In the genomic region with DNA sequence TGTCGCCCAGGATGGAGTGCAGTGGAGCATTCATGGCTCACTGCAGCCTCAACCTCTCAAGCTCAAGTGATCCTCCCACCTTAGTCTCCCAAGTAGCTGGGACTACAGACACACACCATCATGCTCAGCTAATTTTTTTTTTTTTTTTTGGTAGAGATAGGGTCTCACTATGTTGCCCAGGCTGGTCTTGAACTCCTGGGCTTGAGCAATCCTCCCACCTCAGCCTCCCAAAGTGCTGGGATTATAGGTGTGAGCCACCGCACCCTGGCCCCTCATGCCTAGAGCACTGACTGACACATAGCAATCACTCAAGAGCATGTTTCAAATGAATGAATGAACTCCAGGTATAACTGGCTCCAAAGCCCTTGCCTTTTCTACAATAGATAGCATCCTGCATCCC, we compare ENCODE assay signal across 8 cellular contexts. TPM values are rescaled to one million over a fixed set of nuclear protein-coding genes. Genes with fewer than 3 reads are reported as not detected.
DNase-seq lines count a peak whose midpoint lies in the region; ATAC-seq, FAIRE-seq and TF ChIP-seq lines count a peak whose summit lies in the region.
"Not testable (repeated sequence)": the region's sequence is repeated elsewhere in the genome, so short reads cannot be mapped to it uniquely, and the experiment has no call there.

No MANE protein-coding gene starts in this region.

- not testable (repeated sequence) for H4K5ac ChIP-seq in H9 (ENCODE audit: insufficient read length, low read depth, low read length); H1 (ENCODE audit: insufficient read length, low read depth, low read length)

- not testable (repeated sequence) for H3K4me3 ChIP-seq in BLaER1; H1 (ENCODE audit: extremely low read depth in 1 of 4, insufficient read depth in 2 of 4, low read depth in 3 of 4, low read length in 4 of 4); mesenchymal stem cell (ENCODE audit: insufficient read depth in 1 of 2, low read depth in 1 of 2, low read length in 2 of 2); neural progenitor cell; thoracic aorta

- H2AK5ac ChIP-seq in H9 (ENCODE audit: insufficient read length, low read length); H1 (ENCODE audit: low read depth, low read length): not testable (repeated sequence)
- H2AK5ac ChIP-seq in mesenchymal stem cell (ENCODE audit: low read length, severe bottlenecking) = peak overlapping the region; percentile 17

- not testable (repeated sequence) for H3K56ac ChIP-seq in H9 (ENCODE audit: insufficient read length, low read depth, low read length); H1 (replicated peaks; ENCODE audit: insufficient read length, low read depth, low read length)

- not testable (repeated sequence) for TF ChIP-seq RAD21 in H1 (IDR thresholded peaks at IDR 0.05 in 1 of 2, conservative IDR thresholded peaks at IDR 0.05 in 1 of 2; ENCODE audit: low read depth in 2 of 2, low read length in 2 of 2)

- FAIRE-seq in H1 (lab: Jason Lieb, UNC) = not testable (repeated sequence)

- H2BK5ac ChIP-seq in H9 (ENCODE audit: insufficient read length, low read length); H1 (ENCODE audit: low read depth, low read length); mesenchymal stem cell (ENCODE audit: low read depth, low read length, poor library complexity, severe bottlenecking): not testable (repeated sequence)

- not testable (repeated sequence) for H2AFZ ChIP-seq in H9 (ENCODE audit: low read length); H1 (ENCODE audit: low read length); mesenchymal stem cell (ENCODE audit: low read depth, low read length); neural progenitor cell (replicated peaks)

- H3K27me3 Mint-ChIP-seq in H9 (ENCODE audit: low read depth) (peaks cover 56% of the 10 kb centered on the region), neural progenitor cell (ENCODE audit: insufficient read depth, low read depth) (peaks cover 21% of the 10 kb centered on the region)
- H3K27me3 Mint-ChIP-seq in T-helper 2 cell treated with Interferon-gamma antibody and Interleukin-4, amounts not matched to agents 5 μg/mL and 100 μg/mL, for 36 hours (ENCODE audit: low read depth) = not testable (repeated sequence)

- H3K36me3 ChIP-seq in BLaER1; H1 (ENCODE audit: control insufficient read depth in 2 of 4, insufficient read depth in 4 of 4, low read length in 3 of 4); mesenchymal stem cell (ENCODE audit: control insufficient read depth in 1 of 2, insufficient read depth in 2 of 2, low read depth in 1 of 2, low read length in 2 of 2); neural progenitor cell; thoracic aorta: not testable (repeated sequence)

- H3K23ac ChIP-seq in H9 (ENCODE audit: insufficient read length, low read depth, low read length); H1 (ENCODE audit: insufficient read length); mesenchymal stem cell (ENCODE audit: low read length in 2 of 2): not testable (repeated sequence)

- peak overlapping the region; percentile 91; the same call in 1 of the 2 replicates for H3K4me2 ChIP-seq in BLaER1
- not testable (repeated sequence) for H3K4me2 ChIP-seq in H9 (ENCODE audit: insufficient read depth, insufficient read length, low read length); H1 (ENCODE audit: insufficient read depth in 1 of 2, low read depth in 2 of 2, low read length in 2 of 2); mesenchymal stem cell (ENCODE audit: low read length, poor library complexity, severe bottlenecking); neural progenitor cell

- TF ChIP-seq POLR2A in H1 (IDR thresholded peaks at IDR 0.05; ENCODE audit: control extremely low read depth in 1 of 2, low read depth in 2 of 2, low read length in 2 of 2) = not testable (repeated sequence)

- peaks cover 73% of the 10 kb centered on the region for H3F3A ChIP-seq in neural progenitor cell (ENCODE audit: low read depth)

- not testable (repeated sequence) for H3K27ac ChIP-seq in BLaER1; H9 (ENCODE audit: insufficient read length, low read depth, low read length); H1 (ENCODE audit: low read depth, low read length); mesenchymal stem cell (ENCODE audit: low read length, poor library complexity, severe bottlenecking); neural progenitor cell
- H3K27ac ChIP-seq in thoracic aorta = peak overlapping the region; percentile 98 to 100

- H3K4ac ChIP-seq in H9 (ENCODE audit: low read depth, low read length) = peak overlapping the region; percentile 2; the same call in 1 of the 2 replicates
- not testable (repeated sequence) for H3K4ac ChIP-seq in H1 (replicated peaks; ENCODE audit: insufficient read length, low read depth, low read length); mesenchymal stem cell (ENCODE audit: low read depth in 1 of 2, low read length in 2 of 2)

- H3K9me3 ChIP-seq in BLaER1; H9 (ENCODE audit: control insufficient read depth, low read depth, low read length); H1 (ENCODE audit: insufficient read depth in 2 of 2, low read depth in 1 of 2, low read length in 1 of 2); mesenchymal stem cell (ENCODE audit: control insufficient read depth, low read length); neural progenitor cell (ENCODE audit: low read depth); thoracic aorta: not testable (repeated sequence)

- peaks cover 23% of the 10 kb centered on the region for H4K20me1 ChIP-seq in BLaER1
- not testable (repeated sequence) for H4K20me1 ChIP-seq in H9 (ENCODE audit: control insufficient read depth, insufficient read depth, insufficient read length); H1 (replicated peaks in 1 of 2; ENCODE audit: control insufficient read depth in 1 of 2, insufficient read depth in 2 of 2, low read length in 2 of 2); neural progenitor cell (ENCODE audit: low read depth)

- not testable (repeated sequence) for H2BK12ac ChIP-seq in H9 (ENCODE audit: insufficient read length, low read depth, low read length); mesenchymal stem cell (ENCODE audit: low read length in 2 of 2)
- peak overlapping the region; percentile 50; the same call in 1 of the 2 replicates for H2BK12ac ChIP-seq in H1 (ENCODE audit: low read depth, low read length)

- peak overlapping the region; percentile 80 for H3K18ac ChIP-seq in H9 (ENCODE audit: insufficient read length, low read depth, low read length)
- not testable (repeated sequence) for H3K18ac ChIP-seq in H1 (ENCODE audit: extremely low read depth, low read length); mesenchymal stem cell (ENCODE audit: low read depth in 1 of 2, low read length in 2 of 2)

- H3K36me3 Mint-ChIP-seq in H9 (ENCODE audit: insufficient read depth in 1 of 3, low read depth in 3 of 3); T-helper 2 cell treated with Interferon-gamma antibody and Interleukin-4, amounts not matched to agents 5 μg/mL and 100 μg/mL, for 36 hours (ENCODE audit: low read depth); neural progenitor cell: not testable (repeated sequence)
- H3K36me3 Mint-ChIP-seq in activated naive CD4-positive, alpha-beta T cell treated with anti-CD3 and anti-CD28 coated beads, Interleukin-2, amount 50 U/mL, for 72 hours = peaks cover 0 to 16% of the 10 kb centered on the region in 2 donors

- TF ChIP-seq EP300 in H1 (IDR thresholded peaks at IDR 0.05; ENCODE audit: borderline replicate concordance in 1 of 2, low read depth in 2 of 2, low read length in 2 of 2) = not testable (repeated sequence)

- H3K79me2 ChIP-seq in H9 (ENCODE audit: insufficient read depth, low read length); H1 (ENCODE audit: control insufficient read depth in 1 of 2, insufficient read depth in 2 of 2, low read length in 2 of 2); neural progenitor cell (ENCODE audit: low read depth): not testable (repeated sequence)

- H3K4me1 ChIP-seq in BLaER1 = peaks cover 68% of the 10 kb centered on the region
- peaks cover 14% of the 10 kb centered on the region; the same call in 1 of the 2 replicates for H3K4me1 ChIP-seq in H9 (ENCODE audit: insufficient read depth, low read length)
- peaks cover 17 to 38% (median 26%) of the 10 kb centered on the region in 4 experiments for H3K4me1 ChIP-seq in H1 (replicated peaks in 1 of 4; ENCODE audit: control insufficient read depth in 3 of 4, insufficient read depth in 4 of 4, low read length in 3 of 4)
- H3K4me1 ChIP-seq in mesenchymal stem cell (ENCODE audit: control insufficient read depth, insufficient read depth, low read depth, low read length) = peaks cover 47% of the 10 kb centered on the region
- peaks cover 48% of the 10 kb centered on the region for H3K4me1 ChIP-seq in neural progenitor cell
- H3K4me1 ChIP-seq in thoracic aorta (ENCODE audit: control insufficient read depth in 1 of 2, low read depth in 2 of 2) = peaks cover 62 to 83% of the 10 kb centered on the region in 2 donors

- not testable (repeated sequence) for H4K91ac ChIP-seq in H9 (ENCODE audit: insufficient read length, low read depth, low read length); H1 (replicated peaks; ENCODE audit: insufficient read length, low read length); mesenchymal stem cell (ENCODE audit: low read length)

- peaks cover 46% of the 10 kb centered on the region for H3K27me3 ChIP-seq in BLaER1
- H3K27me3 ChIP-seq in H9 (ENCODE audit: insufficient read depth, low read length) = peaks cover 27% of the 10 kb centered on the region
- H3K27me3 ChIP-seq in H1 (replicated peaks in 1 of 4; ENCODE audit: control insufficient read depth in 3 of 4, extremely low read depth in 1 of 4, insufficient read depth in 3 of 4, low read length in 3 of 4) = peaks cover 11 to 39% (median 34%) of the 10 kb centered on the region in 4 experiments
- not testable (repeated sequence) for H3K27me3 ChIP-seq in mesenchymal stem cell (ENCODE audit: control insufficient read depth in 1 of 2, insufficient read depth in 1 of 2, low read length in 2 of 2); thoracic aorta (replicated peaks; ENCODE audit: insufficient read depth)
- peaks cover 37% of the 10 kb centered on the region for H3K27me3 ChIP-seq in neural progenitor cell

- not testable (repeated sequence) for DNase-seq in H9; T-helper 2 cell treated with Interferon-gamma antibody and Interleukin-4, amounts not matched to agents 5 μg/mL and 100 μg/mL, for 36 hours (ENCODE audit: low spot score); activated naive CD4-positive, alpha-beta T cell treated with anti-CD3 and anti-CD28 coated beads, Interleukin-2, amount 50 U/mL, for 72 hours (ENCODE audit: low spot score in 2 of 2); H1 (ENCODE audit: low read depth in 1 of 2, low spot score in 2 of 2); mesenchymal stem cell; neural progenitor cell (ENCODE audit: low spot score); thoracic aorta (ENCODE audit: low spot score)

- 0 out of 5 replicates have a peak overlapping the region, but pooled peaks of 1 of the 2 experiments have one; percentile 4 for H3K4me3 Mint-ChIP-seq in H9
- not testable (repeated sequence) for H3K4me3 Mint-ChIP-seq in T-helper 2 cell treated with Interferon-gamma antibody and Interleukin-4, amounts not matched to agents 5 μg/mL and 100 μg/mL, for 36 hours; neural progenitor cell

- POLR2A ChIA-PET in H1 (lab: Charles Lee; ENCODE audit: partially characterized antibody) = interaction anchor here (1.5 to 20.3 kb wide), 5 partner anchors 8 to 126 kb away, joined by 3 to 336 read pairs (median 6); a partner anchor contains a TSS

- not testable (repeated sequence) for H2BK120ac ChIP-seq in H9 (ENCODE audit: low read depth, low read length, poor library complexity, severe bottlenecking); H1 (replicated peaks; ENCODE audit: low read depth, low read length); mesenchymal stem cell (ENCODE audit: low read depth, low read length)

- H3K9me3 Mint-ChIP-seq in H9; T-helper 2 cell treated with Interferon-gamma antibody and Interleukin-4, amounts not matched to agents 5 μg/mL and 100 μg/mL, for 36 hours; activated naive CD4-positive, alpha-beta T cell treated with anti-CD3 and anti-CD28 coated beads, Interleukin-2, amount 50 U/mL, for 72 hours; neural progenitor cell: not testable (repeated sequence)

- not testable (repeated sequence) for TF ChIP-seq CTCF in H9 (conservative IDR thresholded peaks at IDR 0.05); H1 (IDR thresholded peaks at IDR 0.05; ENCODE audit: control extremely low read depth in 1 of 3, insufficient read depth in 1 of 3, low read depth in 1 of 3, low read length in 3 of 3); neural progenitor cell (IDR thresholded peaks at IDR 0.05); thoracic aorta (IDR thresholded peaks at IDR 0.05)

- H2BK15ac ChIP-seq in H9 (ENCODE audit: low read depth, low read length); H1 (ENCODE audit: low read length); mesenchymal stem cell (ENCODE audit: low read depth, poor library complexity, severe bottlenecking): not testable (repeated sequence)

- no CpG with 5 or more reads among the region's 2 CpGs for WGBS in H9 (ENCODE audit: extremely low coverage, insufficient read length, low lambda C conversion rate)
- WGBS in H1 (ENCODE audit: extremely low coverage in 1 of 2, insufficient coverage in 1 of 2, insufficient read length in 1 of 2, insufficient replicate concordance in 2 of 2, low coverage in 1 of 2, low lambda C conversion rate in 2 of 2, missing lambda C conversion rate in 1 of 2), 2 experiments = 86% methylated on average over 2 of the region's 2 CpGs; no CpG with 5 or more reads in 1 of the 2 experiments
- WGBS in mesenchymal stem cell = 100% methylated on average over 2 of the region's 2 CpGs

- H2BK20ac ChIP-seq in H9 (ENCODE audit: low read depth, low read length, poor library complexity, severe bottlenecking) = peak overlapping the region; percentile 95
- 0 out of 2 replicates have a peak overlapping the region, but pooled peaks have one; percentile 34 for H2BK20ac ChIP-seq in H1 (ENCODE audit: low read length)

- not testable (repeated sequence) for ATAC-seq in activated naive CD4-positive, alpha-beta T cell treated with anti-CD3 and anti-CD28 coated beads, Interleukin-2, amount 50 U/mL, for 72 hours; thoracic aorta (ENCODE audit: insufficient number of reproducible peaks, low FRiP score, low read depth)

- not testable (repeated sequence) for H3T11ph ChIP-seq in H9 (ENCODE audit: low read length)

- H3K27ac Mint-ChIP-seq in H9 (peak overlapping the region in 1 of 3 experiments; percentile 71; a peak in 1 of 7 replicates), neural progenitor cell (peak overlapping the region; percentile 97)
- peak overlapping the region; percentile 99 for H3K27ac Mint-ChIP-seq in T-helper 2 cell treated with Interferon-gamma antibody and Interleukin-4, amounts not matched to agents 5 μg/mL and 100 μg/mL, for 36 hours
- H3K27ac Mint-ChIP-seq in activated naive CD4-positive, alpha-beta T cell treated with anti-CD3 and anti-CD28 coated beads, Interleukin-2, amount 50 U/mL, for 72 hours = peak overlapping the region; percentile 46 to 99

- H4K8ac ChIP-seq in H9 (replicated peaks; ENCODE audit: insufficient read length, low read depth, low read length); H1 (ENCODE audit: extremely low read depth, insufficient read depth, low read length); mesenchymal stem cell (ENCODE audit: low read length): not testable (repeated sequence)

- H3K9ac ChIP-seq in BLaER1; H9 (ENCODE audit: extremely low read depth, insufficient read length, low read length); H1 (replicated peaks in 1 of 4; ENCODE audit: extremely low read depth in 1 of 4, low read depth in 3 of 4, low read length in 3 of 4); mesenchymal stem cell (ENCODE audit: low read length); neural progenitor cell: not testable (repeated sequence)

- peak overlapping the region; percentile 9; the same call in 1 of the 2 replicates for H3K14ac ChIP-seq in H9 (ENCODE audit: insufficient read depth, low read length)
- not testable (repeated sequence) for H3K14ac ChIP-seq in H1 (ENCODE audit: insufficient read length); mesenchymal stem cell (ENCODE audit: low read length in 2 of 2)

- H3K79me1 ChIP-seq in H9 (ENCODE audit: insufficient read depth, low read depth, low read length, poor library complexity, severe bottlenecking); H1 (ENCODE audit: low read depth, low read length): not testable (repeated sequence)
- peaks cover 13% of the 10 kb centered on the region for H3K79me1 ChIP-seq in mesenchymal stem cell (replicated peaks; ENCODE audit: low read length, poor library complexity, severe bottlenecking)

- CTCF ChIA-PET in H1 (lab: Charles Lee; ENCODE audit: partially characterized antibody) = interaction anchor here (0.6 to 10.9 kb wide), 12 partner anchors 7 to 763 kb away, joined by 3 to 161 read pairs (median 4); a partner anchor contains a TSS

- H3K4me1 Mint-ChIP-seq in H9 (peaks cover 43 to 58% of the 10 kb centered on the region in 2 experiments), neural progenitor cell (peaks cover 71% of the 10 kb centered on the region)
- H3K4me1 Mint-ChIP-seq in T-helper 2 cell treated with Interferon-gamma antibody and Interleukin-4, amounts not matched to agents 5 μg/mL and 100 μg/mL, for 36 hours (ENCODE audit: low read depth) = peaks cover 61% of the 10 kb centered on the region

- H3K23me2 ChIP-seq in H9 (ENCODE audit: insufficient read length, low read depth, low read length, poor library complexity, severe bottlenecking) = peaks cover 18% of the 10 kb centered on the region
- H3K23me2 ChIP-seq in H1 (ENCODE audit: low read depth, low read length) = peaks cover 17% of the 10 kb centered on the region

RNA-seq across cellular contexts. Expression of a gene that starts 3.9 kb away (rescaled TPM):
- total RNA-seq in H9 (2021) = 13.9 and 15.2 TPM in 2 replicates
- 10 to 100 TPM; 17.6 to 97.3 TPM for total RNA-seq in activated naive CD4-positive, alpha-beta T cell treated with anti-CD3 and anti-CD28 coated beads, Interleukin-2, amount 50 U/mL, for 72 hours
- total RNA-seq in H1 (2021; fragmentation: NEBNext Ultra II Directional; extraction: Animal tissue kit (Norgen Biotek cat#: 25700)) = 5.8 and 6.7 TPM in 2 replicates
- 2.0 and 2.5 TPM in 2 replicates for polyA plus RNA-seq in H1 (2011; rRNA removed)
- polyA plus RNA-seq in H1 (2011; cell fraction: cytosol; rRNA removed) = 3.1 TPM
- 17.1 TPM for polyA plus RNA-seq in H1 (2011; cell fraction: nucleus; rRNA removed)
- polyA plus RNA-seq in H1 (2012, experiment 1 of 2) = 5.2 to 6.9 TPM (median 5.5 TPM) in 4 replicates
- polyA plus RNA-seq in H1 (2012, experiment 2 of 2) = 0.70 TPM
- 1.4 TPM for polyA plus RNA-seq in H1 (2013, experiment 1 of 2)
- polyA plus RNA-seq in H1 (2013, experiment 2 of 2) = 1.0 TPM
- polyA minus RNA-seq in H1 (2011; rRNA and poly(A)+ RNA removed) = 10.9 and 19.0 TPM in 2 replicates
- 7.9 TPM for polyA minus RNA-seq in H1 (2011; cell fraction: cytosol; rRNA and poly(A)+ RNA removed)
- polyA minus RNA-seq in H1 (2011; cell fraction: nucleus; rRNA and poly(A)+ RNA removed) = 13.0 TPM
- polyA plus RNA-seq in mesenchymal stem cell (2013, experiment 1 of 2) = 71.8 TPM
- 65.2 TPM for polyA plus RNA-seq in mesenchymal stem cell (2013, experiment 2 of 2)
- 14.9 and 15.0 TPM in 2 replicates for total RNA-seq in neural progenitor cell (ENCODE audit: low replicate concordance)
- 1,000 to 10,000 TPM; 1,009 to 1,046 TPM for total RNA-seq in thoracic aorta

RNA-seq across cellular contexts. Expression of a gene that starts 23.2 kb away (rescaled TPM):
- total RNA-seq in H9 (2021) (1,790 and 1,800 TPM in 2 replicates), neural progenitor cell (ENCODE audit: low replicate concordance) (2,358 and 3,183 TPM in 2 replicates), thoracic aorta (100 to 1,000 TPM; 719 to 780 TPM)
- 1,000 to 10,000 TPM; 1,622 to 2,023 TPM for total RNA-seq in activated naive CD4-positive, alpha-beta T cell treated with anti-CD3 and anti-CD28 coated beads, Interleukin-2, amount 50 U/mL, for 72 hours
- 1,622 and 1,627 TPM in 2 replicates for total RNA-seq in H1 (2021; fragmentation: NEBNext Ultra II Directional; extraction: Animal tissue kit (Norgen Biotek cat#: 25700))
- polyA plus RNA-seq in H1 (2011; rRNA removed) = 1,996 and 2,000 TPM in 2 replicates
- 2,637 TPM for polyA plus RNA-seq in H1 (2011; cell fraction: cytosol; rRNA removed)
- 1,888 TPM for polyA plus RNA-seq in H1 (2011; cell fraction: nucleus; rRNA removed)
- polyA plus RNA-seq in H1 (2012, experiment 1 of 2) = 1,872 to 2,382 TPM (median 2,305 TPM) in 4 replicates
- 2,227 TPM for polyA plus RNA-seq in H1 (2012, experiment 2 of 2)
- 1,219 TPM for polyA plus RNA-seq in H1 (2013, experiment 1 of 2)
- polyA plus RNA-seq in H1 (2013, experiment 2 of 2) = 1,170 TPM
- 1,372 and 1,843 TPM in 2 replicates for polyA minus RNA-seq in H1 (2011; rRNA and poly(A)+ RNA removed)
- 1,032 TPM for polyA minus RNA-seq in H1 (2011; cell fraction: cytosol; rRNA and poly(A)+ RNA removed)
- polyA minus RNA-seq in H1 (2011; cell fraction: nucleus; rRNA and poly(A)+ RNA removed) = 466 TPM
- polyA plus RNA-seq in mesenchymal stem cell (2013, experiment 1 of 2) = 1,160 TPM
- polyA plus RNA-seq in mesenchymal stem cell (2013, experiment 2 of 2) = 1,130 TPM

RNA-seq across cellular contexts. Expression of a gene that starts 40.8 kb away (rescaled TPM):
- 20.7 and 24.9 TPM in 2 replicates for total RNA-seq in H9 (2021)
- total RNA-seq in activated naive CD4-positive, alpha-beta T cell treated with anti-CD3 and anti-CD28 coated beads, Interleukin-2, amount 50 U/mL, for 72 hours = 10 to 100 TPM; 31.8 to 34.9 TPM
- total RNA-seq in H1 (2021; fragmentation: NEBNext Ultra II Directional; extraction: Animal tissue kit (Norgen Biotek cat#: 25700)) = 24.6 and 31.5 TPM in 2 replicates
- polyA plus RNA-seq in H1 (2011; rRNA removed) = 17.8 and 26.2 TPM in 2 replicates
- polyA plus RNA-seq in H1 (2011; cell fraction: cytosol; rRNA removed) = 24.2 TPM
- polyA plus RNA-seq in H1 (2011; cell fraction: nucleus; rRNA removed) = 41.6 TPM
- polyA plus RNA-seq in H1 (2012, experiment 1 of 2) = 20.8 to 24.7 TPM (median 23.1 TPM) in 4 replicates
- 20.4 TPM for polyA plus RNA-seq in H1 (2012, experiment 2 of 2)
- 15.5 TPM for polyA plus RNA-seq in H1 (2013, experiment 1 of 2)
- polyA plus RNA-seq in H1 (2013, experiment 2 of 2) = 13.2 TPM
- 10.0 and 16.4 TPM in 2 replicates for polyA minus RNA-seq in H1 (2011; rRNA and poly(A)+ RNA removed)
- polyA minus RNA-seq in H1 (2011; cell fraction: cytosol; rRNA and poly(A)+ RNA removed) = 7.1 TPM
- polyA minus RNA-seq in H1 (2011; cell fraction: nucleus; rRNA and poly(A)+ RNA removed) = 8.6 TPM
- polyA plus RNA-seq in mesenchymal stem cell (2013, experiment 1 of 2) = 6.3 TPM
- 6.5 TPM for polyA plus RNA-seq in mesenchymal stem cell (2013, experiment 2 of 2)
- total RNA-seq in neural progenitor cell (ENCODE audit: low replicate concordance) = 4.8 and 23.1 TPM in 2 replicates
- total RNA-seq in thoracic aorta = 10 to 100 TPM in 1 of 2 donors, 1 to 10 TPM in 1; 9.5 to 12.5 TPM

RNA-seq across cellular contexts. Expression of a gene that starts 51.2 kb away (rescaled TPM):
- total RNA-seq in H9 (2021) (143 and 149 TPM in 2 replicates), neural progenitor cell (ENCODE audit: low replicate concordance) (108 and 135 TPM in 2 replicates), thoracic aorta (100 to 1,000 TPM in 1 of 2 donors, 10 to 100 TPM in 1; 55.9 to 124 TPM)
- 100 to 1,000 TPM; 180 to 259 TPM for total RNA-seq in activated naive CD4-positive, alpha-beta T cell treated with anti-CD3 and anti-CD28 coated beads, Interleukin-2, amount 50 U/mL, for 72 hours
- 114 and 117 TPM in 2 replicates for total RNA-seq in H1 (2021; fragmentation: NEBNext Ultra II Directional; extraction: Animal tissue kit (Norgen Biotek cat#: 25700))
- polyA plus RNA-seq in H1 (2011; rRNA removed) = 25.7 and 32.2 TPM in 2 replicates
- 35.3 TPM for polyA plus RNA-seq in H1 (2011; cell fraction: cytosol; rRNA removed)
- polyA plus RNA-seq in H1 (2011; cell fraction: nucleus; rRNA removed) = 66.3 TPM
- polyA plus RNA-seq in H1 (2012, experiment 1 of 2) = 98.7 to 112 TPM (median 111 TPM) in 4 replicates
- polyA plus RNA-seq in H1 (2012, experiment 2 of 2) = 79.2 TPM
- 45.4 TPM for polyA plus RNA-seq in H1 (2013, experiment 1 of 2)
- 44.6 TPM for polyA plus RNA-seq in H1 (2013, experiment 2 of 2)
- polyA minus RNA-seq in H1 (2011; rRNA and poly(A)+ RNA removed) = 69.4 and 71.5 TPM in 2 replicates
- polyA minus RNA-seq in H1 (2011; cell fraction: cytosol; rRNA and poly(A)+ RNA removed) = 41.7 TPM
- 48.7 TPM for polyA minus RNA-seq in H1 (2011; cell fraction: nucleus; rRNA and poly(A)+ RNA removed)
- 50.7 TPM for polyA plus RNA-seq in mesenchymal stem cell (2013, experiment 1 of 2)
- polyA plus RNA-seq in mesenchymal stem cell (2013, experiment 2 of 2) = 50.7 TPM

Comparison
In these comparisons a context has a peak if more than half of its experiments do, and no peak if none do; other contexts are left out.
1. RNA of a gene that starts 3.9 kb away (total RNA-seq): 1,009 to 1,046 TPM in thoracic aorta; 17.6 to 97.3 TPM in activated naive CD4-positive, alpha-beta T cell treated with anti-CD3 and anti-CD28 coated beads, Interleukin-2, amount 50 U/mL, for 72 hours, 13.9 to 15.2 TPM in H9, 14.9 to 15.0 TPM in neural progenitor cell and 5.8 to 6.7 TPM in H1; every median in the first group is over 10 times any median in the second.